In genomic region chr4:40301592-40301991, GRCh38 we compare ENCODE assay signal across 9 cellular contexts. TPM values are rescaled to one million over a fixed set of nuclear protein-coding genes. Genes with fewer than 3 reads are reported as not detected.
DNase-seq lines count a peak whose midpoint lies in the region; ATAC-seq and TF ChIP-seq lines count a peak whose summit lies in the region.
"Had no signal": no experiment of that assay in that cellular context is flagged by ENCODE, and none has a peak within 500 bp of the region (broad histone marks: within the 10 kb centered on the region; RNA-seq: fewer than 3 reads in every experiment).

No MANE protein-coding gene starts in this region.

- no CpG with 5 or more reads among the region's 7 CpGs for WGBS in H9 (ENCODE audit: extremely low coverage, insufficient read length, low lambda C conversion rate)
- 60 to 79% (median 67%) methylated on average over 5 to 7 of the region's 7 CpGs for WGBS in adrenal gland, 4 donors

- H2AK5ac ChIP-seq in H9 (ENCODE audit: insufficient read length, low read length), result no peak overlapping the region

- H3K79me1 ChIP-seq in H9 (ENCODE audit: insufficient read depth, low read depth, low read length, poor library complexity, severe bottlenecking), result no peaks in the 10 kb centered on the region

- peak overlapping the region; percentile 93 for H3K27ac Mint-ChIP-seq in T-helper 1 cell treated with Interleukin-12 subunit alpha and Interleukin-12 subunit beta and Interleukin-4 antibody, amounts not matched to agents 30 μg/mL and 1 μg/mL, for 36 hours
- H3K27ac Mint-ChIP-seq in H9, result peak overlapping the region in 1 of 3 experiments; percentile 51; a peak in 1 of 7 replicates

- H4K91ac ChIP-seq in H9 (ENCODE audit: insufficient read length, low read depth, low read length), result no peak overlapping the region

- TF ChIP-seq POLR2A in adrenal gland (IDR thresholded peaks at IDR 0.05), result no peak

- ATAC-seq in GM18858 (IDR thresholded peaks at IDR 0.05; ENCODE audit: unreplicated experiment) (peak; percentile 53), HG02840 (IDR thresholded peaks at IDR 0.05; ENCODE audit: low FRiP score, unreplicated experiment) (peak; percentile 65), lower lobe of right lung (peak; percentile 26 to 70)

- no peak overlapping the region for H4K5ac ChIP-seq in H9 (ENCODE audit: insufficient read length, low read depth, low read length)

- H3K23ac ChIP-seq in H9 (ENCODE audit: insufficient read length, low read depth, low read length), result no peak overlapping the region

- intact Hi-C loops in lower lobe of right lung (cut with DNase I) (loop anchor here (10.0 kb wide), 1 partner anchor 147 kb away; no protein-coding TSS in a partner anchor), adrenal gland (cut with DNase I) (no loop called here)

- no peak for TF ChIP-seq CTCF in lower lobe of right lung (IDR thresholded peaks at IDR 0.05)
- no peak for TF ChIP-seq CTCF in H9 (conservative IDR thresholded peaks at IDR 0.05)
- TF ChIP-seq CTCF in adrenal gland (IDR thresholded peaks at IDR 0.05), result no peak

- H3K4me3 ChIP-seq in lower lobe of right lung, result no peak overlapping the region
- no peak overlapping the region for H3K4me3 ChIP-seq in adrenal gland
- no peak overlapping the region for H3K4me3 ChIP-seq in HAP-1

- peak overlapping the region; percentile 68 for H3K4me3 Mint-ChIP-seq in T-helper 1 cell treated with Interleukin-12 subunit alpha and Interleukin-12 subunit beta and Interleukin-4 antibody, amounts not matched to agents 30 μg/mL and 1 μg/mL, for 36 hours
- H3K4me3 Mint-ChIP-seq in H9, result no peak overlapping the region

- no peak overlapping the region for H2BK12ac ChIP-seq in H9 (ENCODE audit: insufficient read length, low read depth, low read length)

- no peaks in the 10 kb centered on the region for H3K36me3 ChIP-seq in lower lobe of right lung
- no peaks in the 10 kb centered on the region for H3K36me3 ChIP-seq in adrenal gland (replicated peaks in 1 of 2)
- no peaks in the 10 kb centered on the region for H3K36me3 ChIP-seq in HAP-1 (replicated peaks)

- H3K14ac ChIP-seq in H9 (ENCODE audit: insufficient read depth, low read length), result no peak overlapping the region; the same call in 1 of the 2 replicates

- in situ Hi-C loops in HAP-1 (cut with MboI; ENCODE audit: low sequenced_read_pairs), result loop anchor here (25.0 kb wide), 1 partner anchor 839 kb away; the partner anchor contains the start of genes LIAS and RPL9

- no peak overlapping the region for H3K4me2 ChIP-seq in H9 (ENCODE audit: insufficient read depth, insufficient read length, low read length)

- H3T11ph ChIP-seq in H9 (ENCODE audit: low read length), result no peak overlapping the region

- no peaks in the 10 kb centered on the region for H3K27me3 Mint-ChIP-seq in T-helper 1 cell treated with Interleukin-12 subunit alpha and Interleukin-12 subunit beta and Interleukin-4 antibody, amounts not matched to agents 30 μg/mL and 1 μg/mL, for 36 hours (ENCODE audit: low read depth)
- H3K27me3 Mint-ChIP-seq in H9 (ENCODE audit: low read depth), result no peaks in the 10 kb centered on the region; the same call in 1 of the 2 replicates

- no peak overlapping the region for H3K56ac ChIP-seq in H9 (ENCODE audit: insufficient read length, low read depth, low read length)

- H3K4ac ChIP-seq in H9 (ENCODE audit: low read depth, low read length), result no peak overlapping the region

- peaks cover 15% of the 10 kb centered on the region for H3K9me3 Mint-ChIP-seq in T-helper 1 cell treated with Interleukin-12 subunit alpha and Interleukin-12 subunit beta and Interleukin-4 antibody, amounts not matched to agents 30 μg/mL and 1 μg/mL, for 36 hours
- H3K9me3 Mint-ChIP-seq in H9, result peaks cover 10 to 18% of the 10 kb centered on the region in 2 experiments

- H4K20me1 ChIP-seq in H9 (ENCODE audit: control insufficient read depth, insufficient read depth, insufficient read length), result no peaks in the 10 kb centered on the region

- peaks cover 19% of the 10 kb centered on the region for H3K36me3 Mint-ChIP-seq in T-helper 1 cell treated with Interleukin-12 subunit alpha and Interleukin-12 subunit beta and Interleukin-4 antibody, amounts not matched to agents 30 μg/mL and 1 μg/mL, for 36 hours (ENCODE audit: low read depth)
- peaks cover 5 to 11% (median 8%) of the 10 kb centered on the region in 3 experiments for H3K36me3 Mint-ChIP-seq in H9 (ENCODE audit: insufficient read depth in 1 of 3, low read depth in 3 of 3)

- no peak overlapping the region for H2BK20ac ChIP-seq in H9 (ENCODE audit: low read depth, low read length, poor library complexity, severe bottlenecking)

- H3K79me2 ChIP-seq in H9 (ENCODE audit: insufficient read depth, low read length), result no peaks in the 10 kb centered on the region

- peaks cover 8% of the 10 kb centered on the region for H3K4me1 ChIP-seq in lower lobe of right lung
- H3K4me1 ChIP-seq in H9 (ENCODE audit: insufficient read depth, low read length), result no peaks in the 10 kb centered on the region
- H3K4me1 ChIP-seq in adrenal gland (replicated peaks in 1 of 2), result no peaks in the 10 kb centered on the region
- H3K4me1 ChIP-seq in HAP-1, result no peaks in the 10 kb centered on the region

- DNase-seq in lower lobe of right lung (no peak), H9 (no peak), adrenal gland (no peak), HAP-1 (ENCODE audit: low spot score in 2 of 2) (no peak), HPDE6-E6E7 (ENCODE audit: extremely low spot score) (no peak)

- H3K18ac ChIP-seq in H9 (ENCODE audit: insufficient read length, low read depth, low read length), result no peak overlapping the region

- H3K27me3 ChIP-seq in lower lobe of right lung (ENCODE audit: low read depth), result no peaks in the 10 kb centered on the region
- no peaks in the 10 kb centered on the region for H3K27me3 ChIP-seq in H9 (ENCODE audit: insufficient read depth, low read length)
- no peaks in the 10 kb centered on the region for H3K27me3 ChIP-seq in adrenal gland
- H3K27me3 ChIP-seq in HAP-1 (ENCODE audit: low read depth), result no peaks in the 10 kb centered on the region

- H3K9me3 ChIP-seq in lower lobe of right lung (no peaks in the 10 kb centered on the region), H9 (ENCODE audit: control insufficient read depth, low read depth, low read length) (peaks cover 7% of the 10 kb centered on the region), adrenal gland (replicated peaks in 1 of 3) (no peaks in the 10 kb centered on the region), HAP-1 (peaks cover 5% of the 10 kb centered on the region)

- H3K9ac ChIP-seq in H9 (ENCODE audit: extremely low read depth, insufficient read length, low read length), result no peak overlapping the region

- no peak overlapping the region for H4K8ac ChIP-seq in H9 (replicated peaks; ENCODE audit: insufficient read length, low read depth, low read length)

- H2BK15ac ChIP-seq in H9 (ENCODE audit: low read depth, low read length), result no peak overlapping the region

- peaks cover 63% of the 10 kb centered on the region for H3K4me1 Mint-ChIP-seq in T-helper 1 cell treated with Interleukin-12 subunit alpha and Interleukin-12 subunit beta and Interleukin-4 antibody, amounts not matched to agents 30 μg/mL and 1 μg/mL, for 36 hours (ENCODE audit: low read depth)
- H3K4me1 Mint-ChIP-seq in H9, result peaks cover 13 to 14% of the 10 kb centered on the region in 2 experiments

- H2BK120ac ChIP-seq in H9 (ENCODE audit: low read depth, low read length, poor library complexity, severe bottlenecking), result no peak overlapping the region

- H3K23me2 ChIP-seq in H9 (ENCODE audit: insufficient read length, low read depth, low read length, poor library complexity, severe bottlenecking), result no peaks in the 10 kb centered on the region

- H2BK5ac ChIP-seq in H9 (ENCODE audit: insufficient read length, low read length), result no peak overlapping the region

- no peak overlapping the region for H2AFZ ChIP-seq in H9 (ENCODE audit: low read length)

- H3K27ac ChIP-seq in lower lobe of right lung, result no peak overlapping the region
- H3K27ac ChIP-seq in H9 (ENCODE audit: insufficient read length, low read depth, low read length), result no peak overlapping the region
- no peak overlapping the region for H3K27ac ChIP-seq in adrenal gland
- H3K27ac ChIP-seq: epithelial cell of prostate had no signal

RNA-seq across cellular contexts. Expression of gene CHRNA9, which starts 33.5 kb away (rescaled TPM):
- total RNA-seq in lower lobe of right lung (not detected), H9 (2021) (1.2 and 1.3 TPM in 2 replicates), adrenal gland (not detected)
- polyA plus RNA-seq in adrenal gland, result not detected
